In genomic region chr10:115989621-115990020, GRCh38 we compare ENCODE assay signal across 23 cellular contexts.
A peak's percentile ranks its signal among the peaks of the same experiment; 100 is the strongest.
DNase-seq lines count a peak whose midpoint lies in the region; ATAC-seq, FAIRE-seq and TF ChIP-seq lines count a peak whose summit lies in the region.
"Had no signal": no experiment of that assay in that cellular context is flagged by ENCODE, and none has a peak within 500 bp of the region (broad histone marks: within the 10 kb centered on the region; RNA-seq: fewer than 3 reads in every experiment).

No MANE protein-coding gene starts in this region.

- H4K8ac ChIP-seq in trophoblast cell (ENCODE audit: low read depth, low read length) = no peak overlapping the region

- H3K79me2 ChIP-seq in astrocyte (ENCODE audit: insufficient read depth, low read length) = no peaks in the 10 kb centered on the region
- H3K79me2 ChIP-seq in trophoblast cell (ENCODE audit: control insufficient read depth, insufficient read depth, low read length, poor library complexity) = no peaks in the 10 kb centered on the region

- no peak for FAIRE-seq in astrocyte (lab: Jason Lieb, UNC)
- FAIRE-seq: D721Med, G401.6, GM12878, GM18507 had no signal

- no peaks in the 10 kb centered on the region for H3K79me1 ChIP-seq in trophoblast cell (ENCODE audit: low read length)

- H3K27me3 ChIP-seq in astrocyte (ENCODE audit: insufficient read depth, low read length) (no peaks in the 10 kb centered on the region), trophoblast cell (ENCODE audit: insufficient read depth, low read length) (no peaks in the 10 kb centered on the region), heart left ventricle (no peaks in the 10 kb centered on the region)
- H3K27me3 ChIP-seq: BLaER1 had no signal

- H3K4me1 ChIP-seq in astrocyte (ENCODE audit: insufficient read depth, low read length) = no peaks in the 10 kb centered on the region
- H3K4me1 ChIP-seq in trophoblast cell (ENCODE audit: control insufficient read depth in 1 of 2, insufficient read depth in 2 of 2, low read length in 2 of 2) = no peaks in the 10 kb centered on the region
- no peaks in the 10 kb centered on the region for H3K4me1 ChIP-seq in heart left ventricle
- H3K4me1 ChIP-seq: BLaER1 had no signal

- peak; percentile 6 for DNase-seq in NCI-H82 (lab: John Stamatoyannopoulos, UW)
- no peak for DNase-seq in NCI-H82 treated with DMSO at 0.1 percent for 48 hours (lab: John Stamatoyannopoulos, UW; ENCODE audit: unreplicated experiment)
- peak; percentile 71 for DNase-seq in astrocyte (ENCODE audit: low read depth)
- no peak for DNase-seq in epithelial cell of prostate (ENCODE audit: low read depth, low spot score)
- peak; percentile 34 to 67 for DNase-seq in trophoblast cell
- no peak for DNase-seq in heart left ventricle
- DNase-seq in activated CD4-positive, alpha-beta T cell treated with anti-CD3 and anti-CD28 coated beads, Interleukin-2, amount 50 U/mL, for 1 hour = no peak
- DNase-seq in NCI-H510A (lab: John Stamatoyannopoulos, UW) = no peak
- DNase-seq: CD8-positive, alpha-beta memory T cell; DMS79; GOT3; KBM-7; NCI-H1436; NCI-H2081; NCI-H510A treated with DMSO at 0.1 percent for 48 hours; SIG-M5 had no signal

- H3K27ac ChIP-seq in astrocyte (ENCODE audit: low read depth, low read length) = no peak overlapping the region
- peak overlapping the region; percentile 18 for H3K27ac ChIP-seq in epithelial cell of prostate
- no peak overlapping the region for H3K27ac ChIP-seq in trophoblast cell (ENCODE audit: low read depth, low read length)
- H3K27ac ChIP-seq in heart left ventricle = no peak overlapping the region
- H3K27ac ChIP-seq: 22Rv1, BLaER1 had no signal

- H3K9ac ChIP-seq in astrocyte (ENCODE audit: low read length) (no peak overlapping the region), trophoblast cell (ENCODE audit: low read length) (no peak overlapping the region)
- H3K9ac ChIP-seq: BLaER1 had no signal

- H4K20me1 ChIP-seq in astrocyte (ENCODE audit: insufficient read depth, low read length) = no peaks in the 10 kb centered on the region
- H4K20me1 ChIP-seq: BLaER1 had no signal

- H3K27me3 Mint-ChIP-seq in astrocyte (ENCODE audit: low read depth, unreplicated experiment) = peaks cover 7% of the 10 kb centered on the region
- H3K27me3 Mint-ChIP-seq: CD8-positive, alpha-beta memory T cell had no signal

- no peak overlapping the region for H3K4ac ChIP-seq in trophoblast cell (ENCODE audit: low read depth, low read length)

- H3K18ac ChIP-seq in trophoblast cell (ENCODE audit: low read length) = no peak overlapping the region

- WGBS in trophoblast cell (ENCODE audit: extremely low coverage, insufficient coverage, insufficient read length) = no CpG with 5 or more reads among the region's 3 CpGs
- 63 to 66% (median 65%) methylated on average over 3 of the region's 3 CpGs for WGBS in heart left ventricle, 4 donors

- H3K9me3 ChIP-seq in astrocyte (ENCODE audit: insufficient read depth, low read depth, low read length) (no peaks in the 10 kb centered on the region), trophoblast cell (ENCODE audit: insufficient read depth, low read depth, low read length) (no peaks in the 10 kb centered on the region), heart left ventricle (peaks cover 0 to 15% (median 2%) of the 10 kb centered on the region in 12 donors)

- H3K4me3 ChIP-seq in astrocyte (ENCODE audit: insufficient read depth, low read depth, low read length) = no peak overlapping the region
- no peak overlapping the region for H3K4me3 ChIP-seq in trophoblast cell (ENCODE audit: low read depth, low read length)
- no peak overlapping the region for H3K4me3 ChIP-seq in heart left ventricle
- H3K4me3 ChIP-seq: BLaER1, GM12878 had no signal

- H2BK5ac ChIP-seq in trophoblast cell (ENCODE audit: low read depth, low read length, poor library complexity) = no peak overlapping the region

- TF ChIP-seq CTCF in astrocyte (IDR thresholded peaks at IDR 0.05; ENCODE audit: insufficient read depth, low read depth, low read length) (no peak), heart left ventricle (IDR thresholded peaks at IDR 0.05) (no peak)

- H3K23ac ChIP-seq in trophoblast cell (ENCODE audit: low read length) = no peak overlapping the region

- H4K91ac ChIP-seq in trophoblast cell (ENCODE audit: low read depth, low read length) = no peak overlapping the region

- H3K36me3 ChIP-seq in astrocyte (ENCODE audit: insufficient read depth, low read length) = no peaks in the 10 kb centered on the region
- H3K36me3 ChIP-seq in trophoblast cell (ENCODE audit: control insufficient read depth in 1 of 2, insufficient read depth in 2 of 2, low read length in 2 of 2) = no peaks in the 10 kb centered on the region
- H3K36me3 ChIP-seq in heart left ventricle = no peaks in the 10 kb centered on the region
- H3K36me3 ChIP-seq: BLaER1 had no signal

- TF ChIP-seq POLR2A in heart left ventricle (IDR thresholded peaks at IDR 0.05) = no peak

- H4K12ac ChIP-seq in trophoblast cell (ENCODE audit: low read depth, low read length) = no peak overlapping the region

- no peak overlapping the region for H2BK120ac ChIP-seq in trophoblast cell (ENCODE audit: insufficient read depth, low read length, poor library complexity)

- no peak for ATAC-seq in heart left ventricle
- ATAC-seq: GM12878, Panc1 had no signal

- H3K14ac ChIP-seq in trophoblast cell (ENCODE audit: low read length) = no peak overlapping the region

- no peak overlapping the region for H2AK5ac ChIP-seq in trophoblast cell (ENCODE audit: low read length)

- H3K4me2 ChIP-seq in astrocyte (ENCODE audit: low read length) (no peak overlapping the region), trophoblast cell (ENCODE audit: low read length) (no peak overlapping the region)
- H3K4me2 ChIP-seq: BLaER1 had no signal

- intact Hi-C loops in heart left ventricle (cut with DNase I) = no loop called here

- no peak overlapping the region for H2AFZ ChIP-seq in astrocyte (ENCODE audit: low read depth, low read length)
- H2AFZ ChIP-seq in trophoblast cell (ENCODE audit: insufficient read depth, low read length, poor library complexity) = no peak overlapping the region

- H3K27ac Mint-ChIP-seq in astrocyte (ENCODE audit: unreplicated experiment) = peak overlapping the region; percentile 36
- H3K27ac Mint-ChIP-seq: CD8-positive, alpha-beta memory T cell had no signal

- H3K36me3 Mint-ChIP-seq in astrocyte (ENCODE audit: low read depth, unreplicated experiment) = no peaks in the 10 kb centered on the region
- H3K36me3 Mint-ChIP-seq: CD8-positive, alpha-beta memory T cell had no signal

- H2BK12ac ChIP-seq in trophoblast cell (ENCODE audit: low read length) = no peak overlapping the region

- no peak overlapping the region for H3K4me3 Mint-ChIP-seq in astrocyte (ENCODE audit: unreplicated experiment)
- H3K4me3 Mint-ChIP-seq: CD8-positive, alpha-beta memory T cell had no signal

- peaks cover 5% of the 10 kb centered on the region for H3K9me3 Mint-ChIP-seq in astrocyte (ENCODE audit: unreplicated experiment)

- H3K4me1 Mint-ChIP-seq in astrocyte (ENCODE audit: low read depth, unreplicated experiment) = peaks cover 18% of the 10 kb centered on the region
- H3K4me1 Mint-ChIP-seq: CD8-positive, alpha-beta memory T cell had no signal

Comparison
In these comparisons a context has a peak if more than half of its experiments do, and no peak if none do; other contexts are left out.
1. DNase-seq: peak in NCI-H82 (single experiment), astrocyte (single experiment) and trophoblast cell (2 of 2); none in NCI-H82 treated with DMSO at 0.1 percent for 48 hours (single experiment), epithelial cell of prostate (single experiment), heart left ventricle (0 of 5), activated CD4-positive, alpha-beta T cell treated with anti-CD3 and anti-CD28 coated beads, Interleukin-2, amount 50 U/mL, for 1 hour (single experiment) and NCI-H510A (single experiment).